Comparison of ENCODE assay signal across 12 cellular contexts in genomic region chr14:68945585-68946289, GRCh38. TPM values are rescaled to one million over a fixed set of nuclear protein-coding genes. Genes with fewer than 3 reads are reported as not detected.
DNase-seq lines count a peak whose midpoint lies in the region; ATAC-seq and TF ChIP-seq lines count a peak whose summit lies in the region.
"Had no signal": no experiment of that assay in that cellular context is flagged by ENCODE, and none has a peak within 500 bp of the region (broad histone marks: within the 10 kb centered on the region; RNA-seq: fewer than 3 reads in every experiment).

No MANE protein-coding gene starts in this region.

- intact Hi-C loops in A673 (cut with micrococcal nuclease; ENCODE audit: unreplicated experiment): no loop called here
- intact Hi-C loops in MCF 10A (cut with micrococcal nuclease): no loop called here

- H3K4me3 ChIP-seq in A673 (ENCODE audit: low read depth, low read length, poor library complexity, severe bottlenecking): no peak overlapping the region
- H3K4me3 ChIP-seq in LNCaP clone FGC (ENCODE audit: low read depth, low read length): no peak overlapping the region

- in situ Hi-C loops in GM13976 (cut with MboI; ENCODE audit: low sequenced_read_pairs, unreplicated experiment): no loop called here

- peak overlapping the region; percentile 43 for H3K4me3 Mint-ChIP-seq in MCF 10A (ENCODE audit: unreplicated experiment)
- H3K4me3 Mint-ChIP-seq in nephron: peak overlapping the region in 1 of 3 experiments; percentile 60
- H3K4me3 Mint-ChIP-seq in stimulated activated memory B cell treated with anti-CD40 and anti-IgM and Interleukin-4, amounts not matched to agents 10 μg/mL and 1 μg/mL and 100 μg/mL, for 72 hours: no peak overlapping the region
- H3K4me3 Mint-ChIP-seq: T-helper 1 cell treated with Interleukin-12 subunit alpha and Interleukin-12 subunit beta and Interleukin-4 antibody, amounts not matched to agents 30 μg/mL and 1 μg/mL, for 36 hours had no signal

- H3K27ac Mint-ChIP-seq in MCF 10A (ENCODE audit: low read depth, unreplicated experiment) (peak overlapping the region; percentile 80), nephron (peak overlapping the region; percentile 53 to 79 (median 76))
- no peak overlapping the region for H3K27ac Mint-ChIP-seq in stimulated activated memory B cell treated with anti-CD40 and anti-IgM and Interleukin-4, amounts not matched to agents 10 μg/mL and 1 μg/mL and 100 μg/mL, for 72 hours
- H3K27ac Mint-ChIP-seq: T-helper 1 cell treated with Interleukin-12 subunit alpha and Interleukin-12 subunit beta and Interleukin-4 antibody, amounts not matched to agents 30 μg/mL and 1 μg/mL, for 36 hours had no signal

- BruUV-seq in A673 (replicated peaks; lab: Mats Ljungman, UMichigan): no TSS peak
- BruUV-seq in MCF 10A (replicated peaks; lab: Mats Ljungman, UMichigan): no TSS peak

- peaks cover 19% of the 10 kb centered on the region for H3K36me3 Mint-ChIP-seq in MCF 10A (ENCODE audit: insufficient read depth, unreplicated experiment)
- no peaks in the 10 kb centered on the region for H3K36me3 Mint-ChIP-seq in nephron (ENCODE audit: low read depth)
- no peaks in the 10 kb centered on the region for H3K36me3 Mint-ChIP-seq in stimulated activated memory B cell treated with anti-CD40 and anti-IgM and Interleukin-4, amounts not matched to agents 10 μg/mL and 1 μg/mL and 100 μg/mL, for 72 hours

- TF ChIP-seq CTCF in A673 (conservative IDR thresholded peaks at IDR 0.05; ENCODE audit: low read depth, low read length) (no peak), LNCaP clone FGC (IDR thresholded peaks at IDR 0.05; ENCODE audit: control insufficient read depth, extremely low read depth, insufficient read depth) (no peak), MCF 10A (IDR thresholded peaks at IDR 0.05; ENCODE audit: unreplicated experiment) (no peak), nephron (IDR thresholded peaks at IDR 0.05; ENCODE audit: unreplicated experiment in 3 of 3) (no peak), GM13976 (IDR thresholded peaks at IDR 0.05; ENCODE audit: borderline replicate concordance, control extremely low read depth, extremely low read depth, insufficient read depth, missing control alignments) (no peak)

- H3K36me3 ChIP-seq in A673 (ENCODE audit: insufficient read depth, low read length, poor library complexity, severe bottlenecking): no peaks in the 10 kb centered on the region

- POLR2A ChIA-PET in A673 (lab: Charles Lee; ENCODE audit: low non-redundant PET): no interaction called here
- POLR2A ChIA-PET in MCF 10A (lab: Yijun Ruan, JAX): interaction anchor here (0.8 to 8.4 kb wide), 5 partner anchors 9 to 35 kb away, joined by 3 to 108 read pairs (median 4); no protein-coding TSS in a partner anchor

- H3K27ac ChIP-seq in A673 (ENCODE audit: low read depth, low read length, poor library complexity, severe bottlenecking): peak overlapping the region; percentile 55

- H3K9me3 Mint-ChIP-seq in MCF 10A (ENCODE audit: unreplicated experiment) (no peaks in the 10 kb centered on the region), nephron (no peaks in the 10 kb centered on the region)
- no peaks in the 10 kb centered on the region for H3K9me3 Mint-ChIP-seq in stimulated activated memory B cell treated with anti-CD40 and anti-IgM and Interleukin-4, amounts not matched to agents 10 μg/mL and 1 μg/mL and 100 μg/mL, for 72 hours
- H3K9me3 Mint-ChIP-seq: T-helper 1 cell treated with Interleukin-12 subunit alpha and Interleukin-12 subunit beta and Interleukin-4 antibody, amounts not matched to agents 30 μg/mL and 1 μg/mL, for 36 hours had no signal

- DNase-seq in A673 (ENCODE audit: low spot score) (no peak), LNCaP clone FGC (ENCODE audit: low read depth) (peak; percentile 26), MCF 10A (ENCODE audit: unreplicated experiment) (no peak), GM13976 (ENCODE audit: low spot score) (no peak)
- DNase-seq: EL, NCI-H146, occipital lobe had no signal

- H3K9me3 ChIP-seq in A673 (ENCODE audit: low read depth, low read length, poor library complexity, severe bottlenecking): no peaks in the 10 kb centered on the region

- ATAC-seq in HG03025 (IDR thresholded peaks at IDR 0.05; ENCODE audit: low FRiP score, unreplicated experiment) (no peak), HG03097 (IDR thresholded peaks at IDR 0.05; ENCODE audit: low FRiP score, unreplicated experiment) (no peak)
- no peak for ATAC-seq in stimulated activated memory B cell treated with anti-CD40 and anti-IgM and Interleukin-4, amounts not matched to agents 10 μg/mL and 1 μg/mL and 100 μg/mL, for 72 hours

- CTCF ChIA-PET in A673 (lab: Charles Lee): interaction anchor here (0.9 kb wide), 1 partner anchor 101 kb away, joined by 4 read pairs; no protein-coding TSS in a partner anchor
- CTCF ChIA-PET in MCF 10A (lab: Yijun Ruan, JAX): interaction anchor here (0.6 to 1.3 kb wide), 5 partner anchors 33 to 145 kb away, joined by 3 to 4 read pairs (median 3); no protein-coding TSS in a partner anchor

- H3K4me1 ChIP-seq in A673 (ENCODE audit: insufficient read depth, low read length, poor library complexity, severe bottlenecking): peaks cover 96% of the 10 kb centered on the region

- H3K27me3 Mint-ChIP-seq in MCF 10A (ENCODE audit: insufficient read depth, unreplicated experiment) (no peaks in the 10 kb centered on the region), nephron (ENCODE audit: low read depth) (no peaks in the 10 kb centered on the region)
- peaks cover 29% of the 10 kb centered on the region for H3K27me3 Mint-ChIP-seq in stimulated activated memory B cell treated with anti-CD40 and anti-IgM and Interleukin-4, amounts not matched to agents 10 μg/mL and 1 μg/mL and 100 μg/mL, for 72 hours

- no peaks in the 10 kb centered on the region for H3K27me3 ChIP-seq in A673 (replicated peaks; ENCODE audit: insufficient read depth, low read depth, low read length, poor library complexity)

- H3K4me1 Mint-ChIP-seq in MCF 10A (ENCODE audit: insufficient read depth, unreplicated experiment) (peaks cover 74% of the 10 kb centered on the region), nephron (peaks cover 84% of the 10 kb centered on the region)
- peaks cover 9% of the 10 kb centered on the region for H3K4me1 Mint-ChIP-seq in stimulated activated memory B cell treated with anti-CD40 and anti-IgM and Interleukin-4, amounts not matched to agents 10 μg/mL and 1 μg/mL and 100 μg/mL, for 72 hours

RNA-seq across cellular contexts. Expression of gene ACTN1, which starts 33.4 kb away (rescaled TPM):
- total RNA-seq in A673 (2021) (148 and 163 TPM in 2 replicates), MCF 10A (2022) (239 and 312 TPM in 2 replicates)
